2 cellular contexts compared by ENCODE assay signal in the genomic region with DNA sequence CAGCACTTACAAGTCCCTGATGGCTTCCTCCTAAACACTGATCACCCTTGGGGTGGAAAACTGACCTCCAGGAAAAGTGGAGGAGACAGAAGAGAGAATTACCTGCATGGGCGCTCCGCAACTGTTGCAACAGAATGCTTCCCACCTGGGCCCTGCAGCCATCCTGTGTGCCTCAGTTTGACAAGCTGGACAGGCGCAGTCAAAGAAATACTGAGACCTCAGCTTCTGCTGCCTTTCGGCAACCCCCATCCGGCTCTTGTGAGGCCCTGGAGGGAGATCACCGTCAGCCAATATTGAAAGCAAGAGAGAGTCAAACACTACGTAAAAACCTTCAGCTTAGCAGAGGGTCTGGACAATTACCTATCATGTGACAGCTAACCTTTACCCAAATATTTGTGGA.
TF ChIP-seq lines count a peak whose summit lies in the region.

No MANE protein-coding gene starts in this region.

TF ChIP-seq in liver, 16 proteins besides CTCF, POLR2A, EP300 and RAD21:
- no peak for TF ChIP-seq RXRA (IDR thresholded peaks at IDR 0.05)
- no peak for TF ChIP-seq YY1 (IDR thresholded peaks at IDR 0.05)
- TF ChIP-seq HNF4A (conservative IDR thresholded peaks at IDR 0.05) = no peak

TF ChIP-seq in HepG2, 621 proteins besides CTCF, POLR2A, EP300 and RAD21:
- TF ChIP-seq, protein P1, sequence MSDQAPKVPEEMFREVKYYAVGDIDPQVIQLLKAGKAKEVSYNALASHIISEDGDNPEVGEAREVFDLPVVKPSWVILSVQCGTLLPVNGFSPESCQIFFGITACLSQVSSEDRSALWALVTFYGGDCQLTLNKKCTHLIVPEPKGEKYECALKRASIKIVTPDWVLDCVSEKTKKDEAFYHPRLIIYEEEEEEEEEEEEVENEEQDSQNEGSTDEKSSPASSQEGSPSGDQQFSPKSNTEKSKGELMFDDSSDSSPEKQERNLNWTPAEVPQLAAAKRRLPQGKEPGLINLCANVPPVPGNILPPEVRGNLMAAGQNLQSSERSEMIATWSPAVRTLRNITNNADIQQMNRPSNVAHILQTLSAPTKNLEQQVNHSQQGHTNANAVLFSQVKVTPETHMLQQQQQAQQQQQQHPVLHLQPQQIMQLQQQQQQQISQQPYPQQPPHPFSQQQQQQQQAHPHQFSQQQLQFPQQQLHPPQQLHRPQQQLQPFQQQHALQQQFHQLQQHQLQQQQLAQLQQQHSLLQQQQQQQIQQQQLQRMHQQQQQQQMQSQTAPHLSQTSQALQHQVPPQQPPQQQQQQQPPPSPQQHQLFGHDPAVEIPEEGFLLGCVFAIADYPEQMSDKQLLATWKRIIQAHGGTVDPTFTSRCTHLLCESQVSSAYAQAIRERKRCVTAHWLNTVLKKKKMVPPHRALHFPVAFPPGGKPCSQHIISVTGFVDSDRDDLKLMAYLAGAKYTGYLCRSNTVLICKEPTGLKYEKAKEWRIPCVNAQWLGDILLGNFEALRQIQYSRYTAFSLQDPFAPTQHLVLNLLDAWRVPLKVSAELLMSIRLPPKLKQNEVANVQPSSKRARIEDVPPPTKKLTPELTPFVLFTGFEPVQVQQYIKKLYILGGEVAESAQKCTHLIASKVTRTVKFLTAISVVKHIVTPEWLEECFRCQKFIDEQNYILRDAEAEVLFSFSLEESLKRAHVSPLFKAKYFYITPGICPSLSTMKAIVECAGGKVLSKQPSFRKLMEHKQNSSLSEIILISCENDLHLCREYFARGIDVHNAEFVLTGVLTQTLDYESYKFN (CRISPR knock-in tag; conservative IDR thresholded peaks at IDR 0.05) = no peak
- TF ChIP-seq HHEX (CRISPR knock-in tag; IDR thresholded peaks at IDR 0.05) (no peak), ZNF816 (CRISPR knock-in tag; IDR thresholded peaks at IDR 0.05; ENCODE audit: borderline replicate concordance) (no peak), MEIS1 (CRISPR knock-in tag; IDR thresholded peaks at IDR 0.05; ENCODE audit: borderline replicate concordance) (no peak), IKZF4 (CRISPR knock-in tag; IDR thresholded peaks at IDR 0.05; ENCODE audit: borderline replicate concordance, low read depth, not compliant biosample characterization) (no peak), ZNF777 (CRISPR knock-in tag; IDR thresholded peaks at IDR 0.05) (no peak), ZBTB3 (CRISPR knock-in tag; IDR thresholded peaks at IDR 0.05; ENCODE audit: borderline replicate concordance, low read depth) (no peak), KLF13 (CRISPR knock-in tag; IDR thresholded peaks at IDR 0.05) (no peak)
- TF ChIP-seq, protein P2, sequence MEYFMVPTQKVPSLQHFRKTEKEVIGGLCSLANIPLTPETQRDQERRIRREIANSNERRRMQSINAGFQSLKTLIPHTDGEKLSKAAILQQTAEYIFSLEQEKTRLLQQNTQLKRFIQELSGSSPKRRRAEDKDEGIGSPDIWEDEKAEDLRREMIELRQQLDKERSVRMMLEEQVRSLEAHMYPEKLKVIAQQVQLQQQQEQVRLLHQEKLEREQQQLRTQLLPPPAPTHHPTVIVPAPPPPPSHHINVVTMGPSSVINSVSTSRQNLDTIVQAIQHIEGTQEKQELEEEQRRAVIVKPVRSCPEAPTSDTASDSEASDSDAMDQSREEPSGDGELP (IDR thresholded peaks at IDR 0.05; ENCODE audit: borderline replicate concordance, low read depth) = no peak
- TF ChIP-seq, protein P3, sequence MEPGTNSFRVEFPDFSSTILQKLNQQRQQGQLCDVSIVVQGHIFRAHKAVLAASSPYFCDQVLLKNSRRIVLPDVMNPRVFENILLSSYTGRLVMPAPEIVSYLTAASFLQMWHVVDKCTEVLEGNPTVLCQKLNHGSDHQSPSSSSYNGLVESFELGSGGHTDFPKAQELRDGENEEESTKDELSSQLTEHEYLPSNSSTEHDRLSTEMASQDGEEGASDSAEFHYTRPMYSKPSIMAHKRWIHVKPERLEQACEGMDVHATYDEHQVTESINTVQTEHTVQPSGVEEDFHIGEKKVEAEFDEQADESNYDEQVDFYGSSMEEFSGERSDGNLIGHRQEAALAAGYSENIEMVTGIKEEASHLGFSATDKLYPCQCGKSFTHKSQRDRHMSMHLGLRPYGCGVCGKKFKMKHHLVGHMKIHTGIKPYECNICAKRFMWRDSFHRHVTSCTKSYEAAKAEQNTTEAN (CRISPR knock-in tag; conservative IDR thresholded peaks at IDR 0.05) = no peak
- TF ChIP-seq, protein P4, sequence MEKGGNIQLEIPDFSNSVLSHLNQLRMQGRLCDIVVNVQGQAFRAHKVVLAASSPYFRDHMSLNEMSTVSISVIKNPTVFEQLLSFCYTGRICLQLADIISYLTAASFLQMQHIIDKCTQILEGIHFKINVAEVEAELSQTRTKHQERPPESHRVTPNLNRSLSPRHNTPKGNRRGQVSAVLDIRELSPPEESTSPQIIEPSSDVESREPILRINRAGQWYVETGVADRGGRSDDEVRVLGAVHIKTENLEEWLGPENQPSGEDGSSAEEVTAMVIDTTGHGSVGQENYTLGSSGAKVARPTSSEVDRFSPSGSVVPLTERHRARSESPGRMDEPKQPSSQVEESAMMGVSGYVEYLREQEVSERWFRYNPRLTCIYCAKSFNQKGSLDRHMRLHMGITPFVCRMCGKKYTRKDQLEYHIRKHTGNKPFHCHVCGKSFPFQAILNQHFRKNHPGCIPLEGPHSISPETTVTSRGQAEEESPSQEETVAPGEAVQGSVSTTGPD (CRISPR knock-in tag; IDR thresholded peaks at IDR 0.05) = no peak
- TF ChIP-seq, protein P5, sequence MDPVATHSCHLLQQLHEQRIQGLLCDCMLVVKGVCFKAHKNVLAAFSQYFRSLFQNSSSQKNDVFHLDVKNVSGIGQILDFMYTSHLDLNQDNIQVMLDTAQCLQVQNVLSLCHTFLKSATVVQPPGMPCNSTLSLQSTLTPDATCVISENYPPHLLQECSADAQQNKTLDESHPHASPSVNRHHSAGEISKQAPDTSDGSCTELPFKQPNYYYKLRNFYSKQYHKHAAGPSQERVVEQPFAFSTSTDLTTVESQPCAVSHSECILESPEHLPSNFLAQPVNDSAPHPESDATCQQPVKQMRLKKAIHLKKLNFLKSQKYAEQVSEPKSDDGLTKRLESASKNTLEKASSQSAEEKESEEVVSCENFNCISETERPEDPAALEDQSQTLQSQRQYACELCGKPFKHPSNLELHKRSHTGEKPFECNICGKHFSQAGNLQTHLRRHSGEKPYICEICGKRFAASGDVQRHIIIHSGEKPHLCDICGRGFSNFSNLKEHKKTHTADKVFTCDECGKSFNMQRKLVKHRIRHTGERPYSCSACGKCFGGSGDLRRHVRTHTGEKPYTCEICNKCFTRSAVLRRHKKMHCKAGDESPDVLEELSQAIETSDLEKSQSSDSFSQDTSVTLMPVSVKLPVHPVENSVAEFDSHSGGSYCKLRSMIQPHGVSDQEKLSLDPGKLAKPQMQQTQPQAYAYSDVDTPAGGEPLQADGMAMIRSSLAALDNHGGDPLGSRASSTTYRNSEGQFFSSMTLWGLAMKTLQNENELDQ (CRISPR knock-in tag; IDR thresholded peaks at IDR 0.05; ENCODE audit: borderline replicate concordance) = no peak
